Comparison of ENCODE assay signal across 8 cellular contexts in genomic region chr15:92914768-92915221, GRCh38. TPM values are rescaled to one million over a fixed set of nuclear protein-coding genes. Genes with fewer than 3 reads are reported as not detected.
DNase-seq lines count a peak whose midpoint lies in the region; ATAC-seq and TF ChIP-seq lines count a peak whose summit lies in the region.

No MANE protein-coding gene starts in this region.

- no peaks in the 10 kb centered on the region for H3K9me3 Mint-ChIP-seq in T-cell

- no peak for DNase-seq in AG04450 (ENCODE audit: low read depth, low spot score)
- DNase-seq in T-cell: peak in 7 of 34 experiments; percentile 21 to 57 (median 37)
- peak; percentile 49 for DNase-seq in iris pigment epithelial cell (ENCODE audit: low read depth)
- no peak for DNase-seq in germinal center (ENCODE audit: low spot score)
- DNase-seq in NCI-H1930 (lab: John Stamatoyannopoulos, UW): no peak
- no peak for DNase-seq in testis

- no peaks in the 10 kb centered on the region for H3K27me3 Mint-ChIP-seq in T-cell

- peaks cover 85 to 87% (median 85%) of the 10 kb centered on the region in 3 donors for H3K4me1 Mint-ChIP-seq in T-cell

- H3K4me3 Mint-ChIP-seq in T-cell: peak overlapping the region; percentile 74 to 82 (median 76)

- no peaks in the 10 kb centered on the region for H3K36me3 ChIP-seq in testis (ENCODE audit: low read depth, missing control alignments)

- H3K4me3 ChIP-seq in AG04450 (ENCODE audit: low read depth, low read length): no peak overlapping the region
- no peak overlapping the region for H3K4me3 ChIP-seq in testis

- no peak for TF ChIP-seq CTCF in AG04450 (IDR thresholded peaks at IDR 0.05; ENCODE audit: low read depth, low read length)
- TF ChIP-seq CTCF in testis (IDR thresholded peaks at IDR 0.05): no peak

- no peak for TF ChIP-seq POLR2A in testis (IDR thresholded peaks at IDR 0.05)

- H3K9me3 ChIP-seq in AG04450 (ENCODE audit: control insufficient read depth, insufficient read depth, low read length) (no peaks in the 10 kb centered on the region), testis (no peaks in the 10 kb centered on the region)

- POLR2A ChIA-PET in AG04450 (lab: Yijun Ruan, JAX) (interaction anchor here (1.3 kb wide), 1 partner anchor 33 kb away, joined by 3 read pairs; no protein-coding TSS in a partner anchor), T-cell (lab: Charles Lee) (interaction anchor here (0.5 to 5.5 kb wide), 18 partner anchors 9 to 118 kb away, joined by 3 to 100 read pairs (median 4); partner anchors contain the start of gene CHD2 (in 1 of the 2))

- CTCF ChIA-PET in AG04450 (lab: Charles Lee): interaction anchor here (1.1 to 3.4 kb wide), 3 partner anchors 8 to 117 kb away, joined by 3 to 25 read pairs (median 6); no protein-coding TSS in a partner anchor
- CTCF ChIA-PET in T-cell (lab: Charles Lee): interaction anchor here in 1 of 2 donors (0.7 to 8.3 kb wide), 10 partner anchors 8 to 117 kb away, joined by 3 to 59 read pairs (median 4); partner anchors contain the start of gene CHD2

- 58 to 70% methylated on average over 4 of the region's 4 CpGs for WGBS in testis, 2 donors

- peak; percentile 36 for ATAC-seq in GM21737 (IDR thresholded peaks at IDR 0.05; ENCODE audit: unreplicated experiment)
- peak; percentile 74 to 83 (median 83) for ATAC-seq in T-cell (replicated peaks in 1 of 4)

- H3K27me3 ChIP-seq in AG04450 (ENCODE audit: control insufficient read depth, insufficient read depth, low read length) (no peaks in the 10 kb centered on the region), testis (no peaks in the 10 kb centered on the region)

- peaks cover 27% of the 10 kb centered on the region for H3K4me1 ChIP-seq in testis

- peak overlapping the region; percentile 92 to 96 for H3K27ac Mint-ChIP-seq in T-cell

- intact Hi-C loops in testis (cut with DNase I; ENCODE audit: low total_unique reads): loop anchor here (2.0 kb wide), 1 partner anchor 106 kb away; no protein-coding TSS in a partner anchor

- H3K36me3 Mint-ChIP-seq in T-cell: peaks cover 37% of the 10 kb centered on the region

- H3K27ac ChIP-seq in AG04450 (ENCODE audit: low read depth, low read length) (peak overlapping the region; percentile 57), temporal lobe (ENCODE audit: low read depth, low read length) (peak overlapping the region; percentile 30), testis (peak overlapping the region in 1 of 2 donors; percentile 89)

RNA-seq across cellular contexts. Expression of gene CHD2, which starts 14.7 kb away (rescaled TPM):
- polyA plus RNA-seq in AG04450 (2011; rRNA removed) (62.6 and 74.8 TPM in 2 replicates), testis (ENCODE audit: insufficient read depth, low read depth, low replicate concordance) (64.5 TPM)
- 163 and 178 TPM in 2 replicates for polyA minus RNA-seq in AG04450 (2011; rRNA and poly(A)+ RNA removed)
- total RNA-seq in T-cell (100 to 1,000 TPM; 231 to 506 (median 266) TPM), temporal lobe (93.4 TPM), testis (100 to 1,000 TPM; 113 to 129 TPM)
